In genomic region chr7:71761336-71761735, GRCh38 we compare ENCODE assay signal across 1 cellular context.
A peak's percentile ranks its signal among the peaks of the same experiment; 100 is the strongest.
TF ChIP-seq lines count a peak whose summit lies in the region.

No MANE protein-coding gene starts in this region.

TF ChIP-seq in K562, 482 proteins besides CTCF, POLR2A, EP300 and RAD21 (continued from another document):
- no peak for TF ChIP-seq THAP12 (CRISPR knock-in tag; IDR thresholded peaks at IDR 0.05)
- 0 out of 2 replicates have a peak, but pooled peaks have one; percentile 57 for TF ChIP-seq HLTF (IDR thresholded peaks at IDR 0.05)
- no peak for TF ChIP-seq SAFB (IDR thresholded peaks at IDR 0.05; ENCODE audit: borderline replicate concordance, low read depth, low read length)
- no peak for TF ChIP-seq PHB (CRISPR knock-in tag; IDR thresholded peaks at IDR 0.05)
- no peak for TF ChIP-seq POLR2B (IDR thresholded peaks at IDR 0.05; ENCODE audit: low read depth, partially characterized antibody)
- TF ChIP-seq FOXO4 (CRISPR knock-in tag; IDR thresholded peaks at IDR 0.05): no peak
- TF ChIP-seq BRCA1 (IDR thresholded peaks at IDR 0.05): no peak
- no peak for TF ChIP-seq BRCA1 (CRISPR knock-in tag; IDR thresholded peaks at IDR 0.05)
- TF ChIP-seq RB1 (IDR thresholded peaks at IDR 0.05; ENCODE audit: low read depth): no peak
- no peak for TF ChIP-seq HOMEZ (CRISPR knock-in tag; IDR thresholded peaks at IDR 0.05)
- TF ChIP-seq CREB3 (tag; conservative IDR thresholded peaks at IDR 0.05; ENCODE audit: low read depth): no peak
- peak; percentile 53 for TF ChIP-seq ZNF280A (IDR thresholded peaks at IDR 0.05; ENCODE audit: low read depth, partially characterized antibody)
- no peak for TF ChIP-seq SOX6 (IDR thresholded peaks at IDR 0.05)
- TF ChIP-seq CBX2 (IDR thresholded peaks at IDR 0.05; ENCODE audit: insufficient read depth, low read length, poor library complexity, severe bottlenecking): no peak
- TF ChIP-seq ZNF655 (CRISPR knock-in tag; IDR thresholded peaks at IDR 0.05): no peak
- no peak for TF ChIP-seq DIDO1 (tag; IDR thresholded peaks at IDR 0.05; ENCODE audit: low read depth)
- TF ChIP-seq TBP (optimal IDR thresholded peaks at IDR 0.05; ENCODE audit: low read depth, low read length): no peak
- TF ChIP-seq DNMT1 (IDR thresholded peaks at IDR 0.05): no peak
- peak in 1 of 2 experiments; percentile 71; a peak in 2 of 3 replicates for TF ChIP-seq CBX3 (IDR thresholded peaks at IDR 0.05; ENCODE audit: borderline replicate concordance in 1 of 2, low read length in 2 of 2)
